Comparison of ENCODE assay signal across 8 cellular contexts in genomic region chr22:25402501-25403283, GRCh38.
A peak's percentile ranks its signal among the peaks of the same experiment; 100 is the strongest.
DNase-seq lines count a peak whose midpoint lies in the region; ATAC-seq and TF ChIP-seq lines count a peak whose summit lies in the region.

No MANE protein-coding gene starts in this region.

- peaks cover 48% of the 10 kb centered on the region for H3K4me1 Mint-ChIP-seq in activated CD8-positive, alpha-beta T cell treated with anti-CD3 and anti-CD28 coated beads for 36 hours (ENCODE audit: low read depth)
- peaks cover 74% of the 10 kb centered on the region for H3K4me1 Mint-ChIP-seq in stimulated activated memory B cell treated with anti-CD40 and anti-IgM and Interleukin-4, amounts not matched to agents 10 μg/mL and 1 μg/mL and 100 μg/mL, for 72 hours
- H3K4me1 Mint-ChIP-seq in activated CD4-positive, alpha-beta memory T cell treated with anti-CD3 and anti-CD28 coated beads, Interleukin-2, amount 10 ng/mL, durations not matched to agents 7 days and 5 days: peaks cover 44% of the 10 kb centered on the region

- H3K4me1 ChIP-seq in iPS-20b (ENCODE audit: insufficient read depth, low read length): peaks cover 25% of the 10 kb centered on the region

- no peak for TF ChIP-seq CTCF in activated CD8-positive, alpha-beta T cell treated with anti-CD3 and anti-CD28 coated beads for 36 hours (IDR thresholded peaks at IDR 0.05)

- peak overlapping the region; percentile 67; the same call in 1 of the 2 replicates for H3K4me3 ChIP-seq in iPS-20b (ENCODE audit: low read length)

- no peaks in the 10 kb centered on the region for H3K9me3 Mint-ChIP-seq in activated CD8-positive, alpha-beta T cell treated with anti-CD3 and anti-CD28 coated beads for 36 hours
- no peaks in the 10 kb centered on the region for H3K9me3 Mint-ChIP-seq in stimulated activated memory B cell treated with anti-CD40 and anti-IgM and Interleukin-4, amounts not matched to agents 10 μg/mL and 1 μg/mL and 100 μg/mL, for 72 hours
- H3K9me3 Mint-ChIP-seq in activated CD4-positive, alpha-beta memory T cell treated with anti-CD3 and anti-CD28 coated beads, Interleukin-2, amount 10 ng/mL, durations not matched to agents 7 days and 5 days: no peaks in the 10 kb centered on the region

- H3K27ac Mint-ChIP-seq in activated CD8-positive, alpha-beta T cell treated with anti-CD3 and anti-CD28 coated beads for 36 hours: peak overlapping the region; percentile 10
- peak overlapping the region; percentile 55 for H3K27ac Mint-ChIP-seq in stimulated activated memory B cell treated with anti-CD40 and anti-IgM and Interleukin-4, amounts not matched to agents 10 μg/mL and 1 μg/mL and 100 μg/mL, for 72 hours
- no peak overlapping the region for H3K27ac Mint-ChIP-seq in activated CD4-positive, alpha-beta memory T cell treated with anti-CD3 and anti-CD28 coated beads, Interleukin-2, amount 10 ng/mL, durations not matched to agents 7 days and 5 days

- H3K27ac ChIP-seq in iPS-20b (ENCODE audit: low read length): no peak overlapping the region

- H3K9ac ChIP-seq in iPS-20b (ENCODE audit: low read depth, low read length): peak overlapping the region; percentile 60

- no peaks in the 10 kb centered on the region for H3K9me3 ChIP-seq in iPS-20b (ENCODE audit: insufficient read depth, low read depth, low read length)

- H3K36me3 ChIP-seq in iPS-20b (ENCODE audit: insufficient read depth, low read depth, low read length): no peaks in the 10 kb centered on the region

- no peaks in the 10 kb centered on the region for H3K27me3 Mint-ChIP-seq in activated CD8-positive, alpha-beta T cell treated with anti-CD3 and anti-CD28 coated beads for 36 hours
- no peaks in the 10 kb centered on the region for H3K27me3 Mint-ChIP-seq in stimulated activated memory B cell treated with anti-CD40 and anti-IgM and Interleukin-4, amounts not matched to agents 10 μg/mL and 1 μg/mL and 100 μg/mL, for 72 hours
- no peaks in the 10 kb centered on the region for H3K27me3 Mint-ChIP-seq in activated CD4-positive, alpha-beta memory T cell treated with anti-CD3 and anti-CD28 coated beads, Interleukin-2, amount 10 ng/mL, durations not matched to agents 7 days and 5 days

- CTCF ChIA-PET in activated CD8-positive, alpha-beta T cell treated with anti-CD3 and anti-CD28 coated beads for 36 hours (lab: Charles Lee): interaction anchor here (0.5 to 1.6 kb wide), 6 partner anchors 14 to 167 kb away, joined by 3 to 12 read pairs (median 4); no protein-coding TSS in a partner anchor
- CTCF ChIA-PET in activated CD4-positive, alpha-beta memory T cell treated with anti-CD3 and anti-CD28 coated beads, Interleukin-2, amount 10 ng/mL, durations not matched to agents 7 days and 5 days (lab: Charles Lee): interaction anchor here (1.1 kb wide), 1 partner anchor 13 kb away, joined by 4 read pairs; no protein-coding TSS in a partner anchor

- peak overlapping the region; percentile 95 for H3K4me3 Mint-ChIP-seq in activated CD8-positive, alpha-beta T cell treated with anti-CD3 and anti-CD28 coated beads for 36 hours
- peak overlapping the region; percentile 83 for H3K4me3 Mint-ChIP-seq in stimulated activated memory B cell treated with anti-CD40 and anti-IgM and Interleukin-4, amounts not matched to agents 10 μg/mL and 1 μg/mL and 100 μg/mL, for 72 hours
- no peak overlapping the region for H3K4me3 Mint-ChIP-seq in activated CD4-positive, alpha-beta memory T cell treated with anti-CD3 and anti-CD28 coated beads, Interleukin-2, amount 10 ng/mL, durations not matched to agents 7 days and 5 days

- H3K36me3 Mint-ChIP-seq in activated CD8-positive, alpha-beta T cell treated with anti-CD3 and anti-CD28 coated beads for 36 hours (ENCODE audit: low read depth): peaks cover 6% of the 10 kb centered on the region
- no peaks in the 10 kb centered on the region for H3K36me3 Mint-ChIP-seq in stimulated activated memory B cell treated with anti-CD40 and anti-IgM and Interleukin-4, amounts not matched to agents 10 μg/mL and 1 μg/mL and 100 μg/mL, for 72 hours
- no peaks in the 10 kb centered on the region for H3K36me3 Mint-ChIP-seq in activated CD4-positive, alpha-beta memory T cell treated with anti-CD3 and anti-CD28 coated beads, Interleukin-2, amount 10 ng/mL, durations not matched to agents 7 days and 5 days (ENCODE audit: low read depth)

- peaks cover 30% of the 10 kb centered on the region for H3K27me3 ChIP-seq in iPS-20b (ENCODE audit: insufficient read depth, low read length)

- intact Hi-C loops in activated CD8-positive, alpha-beta T cell treated with anti-CD3 and anti-CD28 coated beads for 36 hours (cut with micrococcal nuclease): no loop called here

- peak; percentile 21 for DNase-seq in H4 (ENCODE audit: low spot score)
- DNase-seq in activated CD8-positive, alpha-beta T cell treated with anti-CD3 and anti-CD28 coated beads for 36 hours: no peak
- no peak for DNase-seq in activated CD4-positive, alpha-beta memory T cell treated with anti-CD3 and anti-CD28 coated beads, Interleukin-2, amount 10 ng/mL, durations not matched to agents 7 days and 5 days

- POLR2A ChIA-PET in activated CD8-positive, alpha-beta T cell treated with anti-CD3 and anti-CD28 coated beads for 36 hours (lab: Charles Lee): interaction anchor here (0.6 kb wide), 1 partner anchor 348 kb away, joined by 3 read pairs; no protein-coding TSS in a partner anchor
- POLR2A ChIA-PET in activated CD4-positive, alpha-beta memory T cell treated with anti-CD3 and anti-CD28 coated beads, Interleukin-2, amount 10 ng/mL, durations not matched to agents 7 days and 5 days (lab: Charles Lee): no interaction called here

- no peak for ATAC-seq in activated CD8-positive, alpha-beta T cell treated with anti-CD3 and anti-CD28 coated beads for 36 hours
- ATAC-seq in stimulated activated memory B cell treated with anti-CD40 and anti-IgM and Interleukin-4, amounts not matched to agents 10 μg/mL and 1 μg/mL and 100 μg/mL, for 72 hours: no peak
- ATAC-seq in HG02885 (IDR thresholded peaks at IDR 0.05; ENCODE audit: poor library complexity, unreplicated experiment) (no peak), GM18520 (IDR thresholded peaks at IDR 0.05; ENCODE audit: unreplicated experiment) (no peak), HG02610 (IDR thresholded peaks at IDR 0.05; ENCODE audit: unreplicated experiment) (no peak)
